Comparison of ENCODE assay signal across 28 cellular contexts in genomic region chr11:109677240-109677639, GRCh38.
"Had no signal": no experiment of that assay in that cellular context is flagged by ENCODE, and none has a peak within 500 bp of the region (broad histone marks: within the 10 kb centered on the region; RNA-seq: fewer than 3 reads in every experiment).

No MANE protein-coding gene starts in this region.

- H3K9me3 ChIP-seq: stomach, suprapubic skin, testis, thoracic aorta, thyroid gland, tibial artery, tibial nerve, transverse colon, upper lobe of left lung, upper lobe of right lung, uterus, vagina had no signal

- H3K36me3 Mint-ChIP-seq: stimulated activated effector memory CD8-positive, alpha-beta T cell treated with anti-CD3 and anti-CD28 coated beads, Interleukin-12 subunit alpha, Interleukin-12 subunit beta, amount 100 ng/mL, for 72 hours; stimulated activated memory B cell treated with anti-CD40 and anti-IgM and Interleukin-4, amounts not matched to agents 10 μg/mL and 1 μg/mL and 100 μg/mL, for 72 hours; stimulated activated naive B cell treated with anti-CD40 and anti-IgM and Interleukin-4, amounts not matched to agents 10 μg/mL and 1 μg/mL and 100 μg/mL, for 72 hours; type B pancreatic cell had no signal

- H3K4me3 ChIP-seq: stomach, suprapubic skin, testis, thoracic aorta, thyroid gland, tibial artery, tibial nerve, transverse colon, upper lobe of left lung, upper lobe of right lung, uterus, vagina had no signal

- H3K4me1 Mint-ChIP-seq: stimulated activated effector memory CD8-positive, alpha-beta T cell treated with anti-CD3 and anti-CD28 coated beads, Interleukin-12 subunit alpha, Interleukin-12 subunit beta, amount 100 ng/mL, for 72 hours; stimulated activated memory B cell treated with anti-CD40 and anti-IgM and Interleukin-4, amounts not matched to agents 10 μg/mL and 1 μg/mL and 100 μg/mL, for 72 hours; stimulated activated naive B cell treated with anti-CD40 and anti-IgM and Interleukin-4, amounts not matched to agents 10 μg/mL and 1 μg/mL and 100 μg/mL, for 72 hours; stimulated activated naive CD8-positive, alpha-beta T cell treated with anti-CD3 and anti-CD28 coated beads, Interleukin-15, amount 100 ng/mL, for 72 hours had no signal

- H3K36me3 ChIP-seq: stomach, suprapubic skin, thoracic aorta, thyroid gland, tibial artery, tibial nerve, transverse colon, upper lobe of left lung, upper lobe of right lung, uterus, vagina had no signal

- H3K27ac Mint-ChIP-seq: stimulated activated effector memory CD8-positive, alpha-beta T cell treated with anti-CD3 and anti-CD28 coated beads, Interleukin-12 subunit alpha, Interleukin-12 subunit beta, amount 100 ng/mL, for 72 hours; stimulated activated memory B cell treated with anti-CD40 and anti-IgM and Interleukin-4, amounts not matched to agents 10 μg/mL and 1 μg/mL and 100 μg/mL, for 72 hours; stimulated activated naive B cell treated with anti-CD40 and anti-IgM and Interleukin-4, amounts not matched to agents 10 μg/mL and 1 μg/mL and 100 μg/mL, for 72 hours; stimulated activated naive CD8-positive, alpha-beta T cell treated with anti-CD3 and anti-CD28 coated beads, Interleukin-15, amount 100 ng/mL, for 72 hours; stimulated activated naive CD8-positive, alpha-beta T cell treated with anti-CD3 and anti-CD28 coated beads, Interleukin-15, Interleukin-2, amounts not matched to agents 100 ng/mL and 50 ng/mL, for 24 hours; type B pancreatic cell had no signal

- H3K4me1 ChIP-seq: suprapubic skin, testis, thyroid gland, tibial artery, tibial nerve, transverse colon, upper lobe of left lung, upper lobe of right lung, uterus, vagina had no signal

- H3K27ac ChIP-seq: stomach, suprapubic skin, testis, thoracic aorta, thyroid gland, tibial artery, tibial nerve, transverse colon, upper lobe of left lung, upper lobe of right lung, uterus, vagina had no signal

- H3K4me3 Mint-ChIP-seq: stimulated activated effector memory CD8-positive, alpha-beta T cell treated with anti-CD3 and anti-CD28 coated beads, Interleukin-12 subunit alpha, Interleukin-12 subunit beta, amount 100 ng/mL, for 72 hours; stimulated activated memory B cell treated with anti-CD40 and anti-IgM and Interleukin-4, amounts not matched to agents 10 μg/mL and 1 μg/mL and 100 μg/mL, for 72 hours; stimulated activated naive B cell treated with anti-CD40 and anti-IgM and Interleukin-4, amounts not matched to agents 10 μg/mL and 1 μg/mL and 100 μg/mL, for 72 hours; stimulated activated naive CD8-positive, alpha-beta T cell treated with anti-CD3 and anti-CD28 coated beads, Interleukin-15, amount 100 ng/mL, for 72 hours; stimulated activated naive CD8-positive, alpha-beta T cell treated with anti-CD3 and anti-CD28 coated beads, Interleukin-15, Interleukin-2, amounts not matched to agents 100 ng/mL and 50 ng/mL, for 24 hours; type B pancreatic cell had no signal

- H3K27me3 ChIP-seq: stomach, suprapubic skin, testis, thyroid gland, tibial artery, tibial nerve, transverse colon, upper lobe of left lung, upper lobe of right lung, uterus, vagina had no signal

- DNase-seq: stimulated activated CD4-positive, alpha-beta T cell treated with anti-CD3 and anti-CD28 coated beads, Interleukin-2, amount 100 ng/mL, for 48 hours; stimulated activated CD4-positive, alpha-beta T cell treated with anti-CD3 and anti-CD28 coated beads, Interleukin-4, amount 100 ng/mL, for 1 hour; stimulated activated CD4-positive, alpha-beta T cell treated with anti-CD3 and anti-CD28 coated beads, Interleukin-4, amount 100 ng/mL, for 24 hours; stimulated activated CD4-positive, alpha-beta T cell treated with anti-CD3 and anti-CD28 coated beads, Interleukin-4, amount 100 ng/mL, for 4 hours; stimulated activated CD8-positive, alpha-beta memory T cell treated with anti-CD3 and anti-CD28 coated beads, Interleukin-4, amount 100 ng/mL, for 48 hours; stimulated activated naive B cell treated with anti-CD40 and anti-IgM and Interleukin-4, amounts not matched to agents 10 μg/mL and 1 μg/mL and 100 μg/mL, for 72 hours; stimulated activated naive CD4-positive, alpha-beta T cell; stimulated activated naive CD4-positive, alpha-beta T cell treated with Interleukin-2 at 50 U/mL for 16 hours; stimulated activated naive CD8-positive, alpha-beta T cell treated with anti-CD3 and anti-CD28 coated beads, Interleukin-15, amount 100 ng/mL, for 72 hours; stimulated activated naive CD8-positive, alpha-beta T cell treated with anti-CD3 and anti-CD28 coated beads, Interleukin-15, Interleukin-2, amounts not matched to agents 100 U/mL and 50 U/mL, for 24 hours; stomach; substantia nigra; testis; thyroid gland; tibial artery; transverse colon; trophoblast cell; upper lobe of left lung; upper lobe of right lung; uterus had no signal

- H3K9me3 Mint-ChIP-seq: stimulated activated effector memory CD8-positive, alpha-beta T cell treated with anti-CD3 and anti-CD28 coated beads, Interleukin-12 subunit alpha, Interleukin-12 subunit beta, amount 100 ng/mL, for 72 hours; stimulated activated memory B cell treated with anti-CD40 and anti-IgM and Interleukin-4, amounts not matched to agents 10 μg/mL and 1 μg/mL and 100 μg/mL, for 72 hours; stimulated activated naive B cell treated with anti-CD40 and anti-IgM and Interleukin-4, amounts not matched to agents 10 μg/mL and 1 μg/mL and 100 μg/mL, for 72 hours; stimulated activated naive CD8-positive, alpha-beta T cell treated with anti-CD3 and anti-CD28 coated beads, Interleukin-15, amount 100 ng/mL, for 72 hours; type B pancreatic cell had no signal

- ATAC-seq: stimulated activated effector memory CD8-positive, alpha-beta T cell treated with anti-CD3 and anti-CD28 coated beads, Interleukin-12 subunit alpha, Interleukin-12 subunit beta, amount 100 ng/mL, for 72 hours; stimulated activated memory B cell treated with anti-CD40 and anti-IgM and Interleukin-4, amounts not matched to agents 10 μg/mL and 1 μg/mL and 100 μg/mL, for 72 hours; stimulated activated naive B cell treated with anti-CD40 and anti-IgM and Interleukin-4, amounts not matched to agents 10 μg/mL and 1 μg/mL and 100 μg/mL, for 72 hours; stimulated activated naive CD8-positive, alpha-beta T cell treated with anti-CD3 and anti-CD28 coated beads, Interleukin-15, amount 100 ng/mL, for 72 hours; stimulated activated naive CD8-positive, alpha-beta T cell treated with anti-CD3 and anti-CD28 coated beads, Interleukin-15, Interleukin-2, amounts not matched to agents 100 U/mL and 50 U/mL, for 24 hours; upper lobe of right lung had no signal

- H3K27me3 Mint-ChIP-seq: stimulated activated memory B cell treated with anti-CD40 and anti-IgM and Interleukin-4, amounts not matched to agents 10 μg/mL and 1 μg/mL and 100 μg/mL, for 72 hours; stimulated activated naive B cell treated with anti-CD40 and anti-IgM and Interleukin-4, amounts not matched to agents 10 μg/mL and 1 μg/mL and 100 μg/mL, for 72 hours; stimulated activated naive CD8-positive, alpha-beta T cell treated with anti-CD3 and anti-CD28 coated beads, Interleukin-15, amount 100 ng/mL, for 72 hours; stimulated activated naive CD8-positive, alpha-beta T cell treated with anti-CD3 and anti-CD28 coated beads, Interleukin-15, Interleukin-2, amounts not matched to agents 100 ng/mL and 50 ng/mL, for 24 hours; type B pancreatic cell had no signal
